Comparison of ENCODE assay signal across 8 cellular contexts in the genomic region with DNA sequence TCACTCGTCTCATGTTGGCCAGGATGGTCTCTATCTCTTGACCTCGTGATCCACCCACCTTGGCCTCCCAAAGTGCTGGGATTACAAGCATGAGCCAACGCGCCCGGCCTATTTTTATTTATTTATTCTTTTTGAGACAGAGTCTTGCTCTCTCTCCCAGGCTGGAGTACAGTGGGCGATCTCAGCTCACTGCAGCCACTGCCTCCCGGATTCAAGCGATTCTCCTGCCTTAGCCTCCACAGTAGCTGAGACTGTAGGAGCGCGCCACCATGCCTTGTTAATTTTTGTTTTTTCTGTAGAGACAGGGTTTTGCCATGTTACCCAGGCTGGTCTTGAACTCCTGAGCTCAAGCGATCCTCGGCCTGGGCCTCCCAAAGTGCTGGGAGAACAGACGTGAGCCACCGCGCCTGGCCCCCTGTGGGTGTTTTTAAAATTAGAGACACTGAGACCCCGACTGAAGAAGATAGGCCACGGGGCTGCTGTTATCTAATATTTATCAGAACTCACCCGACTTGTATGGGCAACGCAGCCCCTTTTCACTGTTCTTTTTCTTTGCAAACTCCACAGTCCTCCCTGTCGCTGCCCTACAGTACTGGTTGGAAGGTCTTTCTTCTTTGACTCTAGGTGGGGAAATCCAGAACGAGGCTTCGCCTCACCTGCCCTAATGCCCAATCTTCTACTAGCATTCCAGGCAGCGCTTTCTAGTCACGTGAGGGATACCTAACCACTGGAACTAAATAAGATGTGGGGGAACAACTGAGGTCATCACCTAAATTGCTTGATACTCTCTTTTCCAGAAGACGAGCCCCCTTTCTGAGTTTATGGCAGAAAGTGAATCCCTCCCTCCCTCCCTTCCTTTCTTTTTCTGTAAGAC. TPM values are rescaled to one million over a fixed set of nuclear protein-coding genes. Genes with fewer than 3 reads are reported as not detected.
DNase-seq lines count a peak whose midpoint lies in the region; ATAC-seq, FAIRE-seq and TF ChIP-seq lines count a peak whose summit lies in the region.

No MANE protein-coding gene starts in this region.

- H3K4me1 ChIP-seq in BE2C, result no peaks in the 10 kb centered on the region

- H3K36me3 ChIP-seq in bronchial epithelial cell (ENCODE audit: control insufficient read depth, insufficient read depth, low read length) (no peaks in the 10 kb centered on the region), BE2C (no peaks in the 10 kb centered on the region)

- no peak for DNase-seq in stimulated activated naive CD8-positive, alpha-beta T cell treated with anti-CD3 and anti-CD28 coated beads, Interleukin-15, Interleukin-2, amounts not matched to agents 100 U/mL and 50 U/mL, for 24 hours
- peak; percentile 8 for DNase-seq in bronchial epithelial cell (ENCODE audit: low read depth)
- no peak for DNase-seq in natural killer cell treated with Interleukin-12 subunit alpha and Interleukin-12 subunit beta and Interleukin-15 and Interleukin-18, amount 100 ng/mL, for 72 hours (ENCODE audit: low spot score)
- DNase-seq in NCI-H2196 treated with DMSO at 0.1 percent for 48 hours (lab: John Stamatoyannopoulos, UW; ENCODE audit: unreplicated experiment), result no peak
- DNase-seq in GM10248 (ENCODE audit: extremely low spot score), result no peak
- DNase-seq in NCI-H1930 (lab: John Stamatoyannopoulos, UW), result no peak
- DNase-seq in BE2C, result no peak

- peaks cover 37% of the 10 kb centered on the region for H3K4me1 Mint-ChIP-seq in stimulated activated naive CD8-positive, alpha-beta T cell treated with anti-CD3 and anti-CD28 coated beads, Interleukin-15, Interleukin-2, amounts not matched to agents 100 ng/mL and 50 ng/mL, for 24 hours (ENCODE audit: low read depth)
- peaks cover 29 to 34% of the 10 kb centered on the region in 2 donors for H3K4me1 Mint-ChIP-seq in natural killer cell treated with Interleukin-12 subunit alpha and Interleukin-12 subunit beta and Interleukin-15 and Interleukin-18, amount 100 ng/mL, for 72 hours (ENCODE audit: low read depth in 2 of 2)

- no peaks in the 10 kb centered on the region for H3K9me3 Mint-ChIP-seq in stimulated activated naive CD8-positive, alpha-beta T cell treated with anti-CD3 and anti-CD28 coated beads, Interleukin-15, Interleukin-2, amounts not matched to agents 100 ng/mL and 50 ng/mL, for 24 hours
- H3K9me3 Mint-ChIP-seq in natural killer cell treated with Interleukin-12 subunit alpha and Interleukin-12 subunit beta and Interleukin-15 and Interleukin-18, amount 100 ng/mL, for 72 hours, result no peaks in the 10 kb centered on the region

- no peak for TF ChIP-seq CTCF in bronchial epithelial cell (IDR thresholded peaks at IDR 0.05; ENCODE audit: insufficient read depth, low read length, severe bottlenecking)
- no peak for TF ChIP-seq CTCF in GM10248 (IDR thresholded peaks at IDR 0.05; ENCODE audit: control extremely low read depth, extremely low read depth, low read depth, missing control alignments)
- no peak for TF ChIP-seq CTCF in BE2C (IDR thresholded peaks at IDR 0.05; ENCODE audit: low read depth, low read length)

- peak overlapping the region; percentile 94 for H3K27ac Mint-ChIP-seq in stimulated activated naive CD8-positive, alpha-beta T cell treated with anti-CD3 and anti-CD28 coated beads, Interleukin-15, Interleukin-2, amounts not matched to agents 100 ng/mL and 50 ng/mL, for 24 hours
- H3K27ac Mint-ChIP-seq in natural killer cell treated with Interleukin-12 subunit alpha and Interleukin-12 subunit beta and Interleukin-15 and Interleukin-18, amount 100 ng/mL, for 72 hours, result peak overlapping the region; percentile 93 to 95

- no peaks in the 10 kb centered on the region for H3K27me3 ChIP-seq in bronchial epithelial cell (ENCODE audit: control insufficient read depth, insufficient read depth, low read length)
- peaks cover 11% of the 10 kb centered on the region for H3K27me3 ChIP-seq in BE2C

- POLR2A ChIA-PET in GM10248 (lab: Yijun Ruan, JAX), result no interaction called here

- no peak for ATAC-seq in stimulated activated naive CD8-positive, alpha-beta T cell treated with anti-CD3 and anti-CD28 coated beads, Interleukin-15, Interleukin-2, amounts not matched to agents 100 U/mL and 50 U/mL, for 24 hours
- ATAC-seq in natural killer cell treated with Interleukin-12 subunit alpha and Interleukin-12 subunit beta and Interleukin-15 and Interleukin-18, amount 100 ng/mL, for 72 hours, result no peak

- FAIRE-seq in bronchial epithelial cell (lab: Jason Lieb, UNC), result no peak

- peak overlapping the region; percentile 92 for H3K4me3 Mint-ChIP-seq in stimulated activated naive CD8-positive, alpha-beta T cell treated with anti-CD3 and anti-CD28 coated beads, Interleukin-15, Interleukin-2, amounts not matched to agents 100 ng/mL and 50 ng/mL, for 24 hours
- H3K4me3 Mint-ChIP-seq in natural killer cell treated with Interleukin-12 subunit alpha and Interleukin-12 subunit beta and Interleukin-15 and Interleukin-18, amount 100 ng/mL, for 72 hours, result peak overlapping the region; percentile 95

- H3K9me3 ChIP-seq in BE2C, result no peaks in the 10 kb centered on the region

- H3K36me3 Mint-ChIP-seq in stimulated activated naive CD8-positive, alpha-beta T cell treated with anti-CD3 and anti-CD28 coated beads, Interleukin-15, Interleukin-2, amounts not matched to agents 100 ng/mL and 50 ng/mL, for 24 hours (ENCODE audit: low read depth), result no peaks in the 10 kb centered on the region
- no peaks in the 10 kb centered on the region for H3K36me3 Mint-ChIP-seq in natural killer cell treated with Interleukin-12 subunit alpha and Interleukin-12 subunit beta and Interleukin-15 and Interleukin-18, amount 100 ng/mL, for 72 hours

- H3K4me3 ChIP-seq in bronchial epithelial cell (ENCODE audit: low read depth, low read length) (no peak overlapping the region), BE2C (ENCODE audit: low read depth, low read length) (no peak overlapping the region)

- CTCF ChIA-PET in GM10248 (lab: Yijun Ruan, JAX), result interaction anchor here (1.2 kb wide), 1 partner anchor 22 kb away, joined by 3 read pairs; no protein-coding TSS in a partner anchor

- H3K27me3 Mint-ChIP-seq in stimulated activated naive CD8-positive, alpha-beta T cell treated with anti-CD3 and anti-CD28 coated beads, Interleukin-15, Interleukin-2, amounts not matched to agents 100 ng/mL and 50 ng/mL, for 24 hours, result no peaks in the 10 kb centered on the region
- no peaks in the 10 kb centered on the region for H3K27me3 Mint-ChIP-seq in natural killer cell treated with Interleukin-12 subunit alpha and Interleukin-12 subunit beta and Interleukin-15 and Interleukin-18, amount 100 ng/mL, for 72 hours

RNA-seq across cellular contexts. Expression of gene GABARAPL1, which starts 1.3 kb away (rescaled TPM):
- 21.3 and 32.9 TPM in 2 replicates for total RNA-seq in bronchial epithelial cell
- 10 to 100 TPM; 24.9 to 48.8 TPM for total RNA-seq in natural killer cell treated with Interleukin-12 subunit alpha and Interleukin-12 subunit beta and Interleukin-15 and Interleukin-18, amount 100 ng/mL, for 72 hours
- polyA plus RNA-seq in BE2C (2012; ENCODE audit: insufficient read depth, insufficient read length, low read depth), result 11.4 TPM

RNA-seq across cellular contexts. Expression of gene TMEM52B, which starts 32.5 kb away (rescaled TPM):
- total RNA-seq in bronchial epithelial cell, result not detected in 2 replicates
- not detected for total RNA-seq in natural killer cell treated with Interleukin-12 subunit alpha and Interleukin-12 subunit beta and Interleukin-15 and Interleukin-18, amount 100 ng/mL, for 72 hours
- not detected for polyA plus RNA-seq in BE2C (2012; ENCODE audit: insufficient read depth, insufficient read length, low read depth)

RNA-seq across cellular contexts. Expression of gene OLR1, which starts 39.4 kb away (rescaled TPM):
- 0.38 TPM in 1 of 2 replicates, not detected in the other for total RNA-seq in bronchial epithelial cell
- total RNA-seq in natural killer cell treated with Interleukin-12 subunit alpha and Interleukin-12 subunit beta and Interleukin-15 and Interleukin-18, amount 100 ng/mL, for 72 hours, result not detected
- not detected for polyA plus RNA-seq in BE2C (2012; ENCODE audit: insufficient read depth, insufficient read length, low read depth)
